Comparison of ENCODE assay signal across 1 cellular context in the genomic region with DNA sequence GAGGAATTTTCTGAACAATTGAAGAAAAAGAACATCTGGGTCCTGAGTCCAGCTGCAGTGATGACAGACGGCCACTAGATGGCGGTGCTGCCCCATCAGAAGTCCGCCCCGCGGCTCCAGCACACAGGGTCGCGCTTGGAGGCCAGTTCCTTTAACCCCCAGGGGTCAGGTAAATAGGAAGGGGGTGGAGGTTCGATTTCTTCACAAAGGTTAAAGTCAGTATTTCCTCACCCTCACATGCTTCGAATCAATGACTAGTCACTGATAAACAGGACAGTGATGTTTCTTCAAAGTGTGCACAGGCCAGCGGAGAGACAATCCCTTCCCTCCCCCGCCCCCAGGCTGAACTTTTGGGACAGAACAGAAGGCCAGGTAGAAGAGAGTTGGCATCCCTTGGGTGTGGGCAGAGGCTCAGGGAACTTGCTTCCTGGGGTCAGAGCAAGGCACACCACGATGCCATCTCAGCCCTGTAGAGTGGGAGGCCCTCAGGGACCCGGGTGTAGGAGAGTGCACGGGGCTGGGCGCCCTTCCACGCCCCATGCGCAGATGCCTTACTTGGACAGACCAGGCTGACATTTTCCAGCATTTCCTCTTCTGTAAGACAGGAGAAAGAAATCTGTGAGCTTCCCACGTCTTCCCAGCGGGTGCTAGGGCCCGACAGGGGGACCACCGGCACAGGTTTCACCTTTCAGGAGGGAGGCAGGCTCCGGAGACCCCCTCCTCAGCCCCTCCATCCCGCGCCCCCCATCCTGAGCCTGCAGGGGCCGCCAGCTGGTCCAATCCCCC.
TF ChIP-seq lines count a peak whose summit lies in the region.

No MANE protein-coding gene starts in this region.

TF ChIP-seq in HepG2, 621 proteins besides CTCF, POLR2A, EP300 and RAD21 (continued from another document and continues in another):
- TF ChIP-seq MYNN (CRISPR knock-in tag; IDR thresholded peaks at IDR 0.05; ENCODE audit: low read depth) = peak; percentile 78; the same call in 1 of the 2 replicates
- TF ChIP-seq YEATS2 (CRISPR knock-in tag; IDR thresholded peaks at IDR 0.05; ENCODE audit: borderline replicate concordance) = peak; percentile 85; the same call in 1 of the 2 replicates
- TF ChIP-seq, protein P1, sequence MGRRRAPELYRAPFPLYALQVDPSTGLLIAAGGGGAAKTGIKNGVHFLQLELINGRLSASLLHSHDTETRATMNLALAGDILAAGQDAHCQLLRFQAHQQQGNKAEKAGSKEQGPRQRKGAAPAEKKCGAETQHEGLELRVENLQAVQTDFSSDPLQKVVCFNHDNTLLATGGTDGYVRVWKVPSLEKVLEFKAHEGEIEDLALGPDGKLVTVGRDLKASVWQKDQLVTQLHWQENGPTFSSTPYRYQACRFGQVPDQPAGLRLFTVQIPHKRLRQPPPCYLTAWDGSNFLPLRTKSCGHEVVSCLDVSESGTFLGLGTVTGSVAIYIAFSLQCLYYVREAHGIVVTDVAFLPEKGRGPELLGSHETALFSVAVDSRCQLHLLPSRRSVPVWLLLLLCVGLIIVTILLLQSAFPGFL (CRISPR knock-in tag; IDR thresholded peaks at IDR 0.05) = no peak
- TF ChIP-seq AGO2 (optimal IDR thresholded peaks at IDR 0.05; ENCODE audit: low read depth, low read length) = no peak
- peak; percentile 80 for TF ChIP-seq REL (CRISPR knock-in tag; conservative IDR thresholded peaks at IDR 0.05)
- TF ChIP-seq, protein P2, sequence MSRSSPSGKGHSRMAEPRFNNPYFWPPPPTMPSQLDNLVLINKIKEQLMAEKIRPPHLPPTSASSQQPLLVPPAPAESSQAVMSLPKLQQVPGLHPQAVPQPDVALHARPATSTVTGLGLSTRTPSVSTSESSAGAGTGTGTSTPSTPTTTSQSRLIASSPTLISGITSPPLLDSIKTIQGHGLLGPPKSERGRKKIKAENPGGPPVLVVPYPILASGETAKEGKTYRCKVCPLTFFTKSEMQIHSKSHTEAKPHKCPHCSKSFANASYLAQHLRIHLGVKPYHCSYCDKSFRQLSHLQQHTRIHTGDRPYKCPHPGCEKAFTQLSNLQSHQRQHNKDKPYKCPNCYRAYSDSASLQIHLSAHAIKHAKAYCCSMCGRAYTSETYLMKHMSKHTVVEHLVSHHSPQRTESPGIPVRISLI (CRISPR knock-in tag; IDR thresholded peaks at IDR 0.05; ENCODE audit: borderline replicate concordance) = peak; percentile 75
- peak; percentile 76; the same call in 1 of the 2 replicates for TF ChIP-seq ZNF724P (CRISPR knock-in tag; IDR thresholded peaks at IDR 0.05; ENCODE audit: borderline replicate concordance)
- TF ChIP-seq, protein P3, sequence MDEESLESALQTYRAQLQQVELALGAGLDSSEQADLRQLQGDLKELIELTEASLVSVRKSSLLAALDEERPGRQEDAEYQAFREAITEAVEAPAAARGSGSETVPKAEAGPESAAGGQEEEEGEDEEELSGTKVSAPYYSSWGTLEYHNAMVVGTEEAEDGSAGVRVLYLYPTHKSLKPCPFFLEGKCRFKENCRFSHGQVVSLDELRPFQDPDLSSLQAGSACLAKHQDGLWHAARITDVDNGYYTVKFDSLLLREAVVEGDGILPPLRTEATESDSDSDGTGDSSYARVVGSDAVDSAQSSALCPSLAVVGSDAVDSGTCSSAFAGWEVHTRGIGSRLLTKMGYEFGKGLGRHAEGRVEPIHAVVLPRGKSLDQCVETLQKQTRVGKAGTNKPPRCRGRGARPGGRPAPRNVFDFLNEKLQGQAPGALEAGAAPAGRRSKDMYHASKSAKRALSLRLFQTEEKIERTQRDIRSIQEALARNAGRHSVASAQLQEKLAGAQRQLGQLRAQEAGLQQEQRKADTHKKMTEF (CRISPR knock-in tag; IDR thresholded peaks at IDR 0.05) = peak; percentile 99
- TF ChIP-seq HDAC1 (CRISPR knock-in tag; IDR thresholded peaks at IDR 0.05) = peak; percentile 97
- TF ChIP-seq SMAD3 (CRISPR knock-in tag; IDR thresholded peaks at IDR 0.05) = peak; percentile 99
- peak; percentile 37; the same call in 1 of the 2 replicates for TF ChIP-seq HCFC1 (IDR thresholded peaks at IDR 0.05; ENCODE audit: low read depth, low read length)
- TF ChIP-seq NRL (CRISPR knock-in tag; IDR thresholded peaks at IDR 0.05; ENCODE audit: borderline replicate concordance) = peak; percentile 89; the same call in 1 of the 2 replicates
- TF ChIP-seq TCF7 (IDR thresholded peaks at IDR 0.05; ENCODE audit: low read depth) = peak; percentile 96
- peak; percentile 45; the same call in 1 of the 2 replicates for TF ChIP-seq RFX3 (CRISPR knock-in tag; IDR thresholded peaks at IDR 0.05)
- TF ChIP-seq ZNF737 (CRISPR knock-in tag; IDR thresholded peaks at IDR 0.05; ENCODE audit: borderline replicate concordance) = peak; percentile 86; the same call in 1 of the 2 replicates
- TF ChIP-seq ZNF616 (CRISPR knock-in tag; IDR thresholded peaks at IDR 0.05; ENCODE audit: low read depth) = peak; percentile 49; the same call in 1 of the 2 replicates
- TF ChIP-seq, protein P4, sequence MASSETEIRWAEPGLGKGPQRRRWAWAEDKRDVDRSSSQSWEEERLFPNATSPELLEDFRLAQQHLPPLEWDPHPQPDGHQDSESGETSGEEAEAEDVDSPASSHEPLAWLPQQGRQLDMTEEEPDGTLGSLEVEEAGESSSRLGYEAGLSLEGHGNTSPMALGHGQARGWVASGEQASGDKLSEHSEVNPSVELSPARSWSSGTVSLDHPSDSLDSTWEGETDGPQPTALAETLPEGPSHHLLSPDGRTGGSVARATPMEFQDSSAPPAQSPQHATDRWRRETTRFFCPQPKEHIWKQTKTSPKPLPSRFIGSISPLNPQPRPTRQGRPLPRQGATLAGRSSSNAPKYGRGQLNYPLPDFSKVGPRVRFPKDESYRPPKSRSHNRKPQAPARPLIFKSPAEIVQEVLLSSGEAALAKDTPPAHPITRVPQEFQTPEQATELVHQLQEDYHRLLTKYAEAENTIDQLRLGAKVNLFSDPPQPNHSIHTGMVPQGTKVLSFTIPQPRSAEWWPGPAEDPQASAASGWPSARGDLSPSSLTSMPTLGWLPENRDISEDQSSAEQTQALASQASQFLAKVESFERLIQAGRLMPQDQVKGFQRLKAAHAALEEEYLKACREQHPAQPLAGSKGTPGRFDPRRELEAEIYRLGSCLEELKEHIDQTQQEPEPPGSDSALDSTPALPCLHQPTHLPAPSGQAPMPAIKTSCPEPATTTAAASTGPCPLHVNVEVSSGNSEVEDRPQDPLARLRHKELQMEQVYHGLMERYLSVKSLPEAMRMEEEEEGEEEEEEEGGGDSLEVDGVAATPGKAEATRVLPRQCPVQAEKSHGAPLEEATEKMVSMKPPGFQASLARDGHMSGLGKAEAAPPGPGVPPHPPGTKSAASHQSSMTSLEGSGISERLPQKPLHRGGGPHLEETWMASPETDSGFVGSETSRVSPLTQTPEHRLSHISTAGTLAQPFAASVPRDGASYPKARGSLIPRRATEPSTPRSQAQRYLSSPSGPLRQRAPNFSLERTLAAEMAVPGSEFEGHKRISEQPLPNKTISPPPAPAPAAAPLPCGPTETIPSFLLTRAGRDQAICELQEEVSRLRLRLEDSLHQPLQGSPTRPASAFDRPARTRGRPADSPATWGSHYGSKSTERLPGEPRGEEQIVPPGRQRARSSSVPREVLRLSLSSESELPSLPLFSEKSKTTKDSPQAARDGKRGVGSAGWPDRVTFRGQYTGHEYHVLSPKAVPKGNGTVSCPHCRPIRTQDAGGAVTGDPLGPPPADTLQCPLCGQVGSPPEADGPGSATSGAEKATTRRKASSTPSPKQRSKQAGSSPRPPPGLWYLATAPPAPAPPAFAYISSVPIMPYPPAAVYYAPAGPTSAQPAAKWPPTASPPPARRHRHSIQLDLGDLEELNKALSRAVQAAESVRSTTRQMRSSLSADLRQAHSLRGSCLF (CRISPR knock-in tag; IDR thresholded peaks at IDR 0.05; ENCODE audit: borderline replicate concordance) = 0 out of 2 replicates have a peak, but pooled peaks have one; percentile 1
- TF ChIP-seq ZNF7 (CRISPR knock-in tag; IDR thresholded peaks at IDR 0.05) = no peak
- 0 out of 2 replicates have a peak, but pooled peaks have one; percentile 37 for TF ChIP-seq MZF1 (CRISPR knock-in tag; IDR thresholded peaks at IDR 0.05; ENCODE audit: borderline replicate concordance)
- peak; percentile 99; the same call in 1 of the 2 replicates for TF ChIP-seq KDM4B (CRISPR knock-in tag; IDR thresholded peaks at IDR 0.05)
- TF ChIP-seq, protein P5, sequence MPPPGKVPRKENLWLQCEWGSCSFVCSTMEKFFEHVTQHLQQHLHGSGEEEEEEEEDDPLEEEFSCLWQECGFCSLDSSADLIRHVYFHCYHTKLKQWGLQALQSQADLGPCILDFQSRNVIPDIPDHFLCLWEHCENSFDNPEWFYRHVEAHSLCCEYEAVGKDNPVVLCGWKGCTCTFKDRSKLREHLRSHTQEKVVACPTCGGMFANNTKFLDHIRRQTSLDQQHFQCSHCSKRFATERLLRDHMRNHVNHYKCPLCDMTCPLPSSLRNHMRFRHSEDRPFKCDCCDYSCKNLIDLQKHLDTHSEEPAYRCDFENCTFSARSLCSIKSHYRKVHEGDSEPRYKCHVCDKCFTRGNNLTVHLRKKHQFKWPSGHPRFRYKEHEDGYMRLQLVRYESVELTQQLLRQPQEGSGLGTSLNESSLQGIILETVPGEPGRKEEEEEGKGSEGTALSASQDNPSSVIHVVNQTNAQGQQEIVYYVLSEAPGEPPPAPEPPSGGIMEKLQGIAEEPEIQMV (CRISPR knock-in tag; IDR thresholded peaks at IDR 0.05; ENCODE audit: low read depth) = peak; percentile 89; the same call in 1 of the 2 replicates
- no peak for TF ChIP-seq ZNF496 (CRISPR knock-in tag; IDR thresholded peaks at IDR 0.05; ENCODE audit: insufficient replicate concordance)
- TF ChIP-seq ZFX (CRISPR knock-in tag; IDR thresholded peaks at IDR 0.05; ENCODE audit: low read depth) = peak; percentile 66
- TF ChIP-seq ZFP62 (CRISPR knock-in tag; IDR thresholded peaks at IDR 0.05) = no peak
- TF ChIP-seq SIN3B (IDR thresholded peaks at IDR 0.05; ENCODE audit: low read length) = peak; percentile 63; the same call in 1 of the 2 replicates
- no peak; the same call in 1 of the 2 replicates for TF ChIP-seq PAX8 (CRISPR knock-in tag; IDR thresholded peaks at IDR 0.05; ENCODE audit: borderline replicate concordance)
- TF ChIP-seq, protein P6, sequence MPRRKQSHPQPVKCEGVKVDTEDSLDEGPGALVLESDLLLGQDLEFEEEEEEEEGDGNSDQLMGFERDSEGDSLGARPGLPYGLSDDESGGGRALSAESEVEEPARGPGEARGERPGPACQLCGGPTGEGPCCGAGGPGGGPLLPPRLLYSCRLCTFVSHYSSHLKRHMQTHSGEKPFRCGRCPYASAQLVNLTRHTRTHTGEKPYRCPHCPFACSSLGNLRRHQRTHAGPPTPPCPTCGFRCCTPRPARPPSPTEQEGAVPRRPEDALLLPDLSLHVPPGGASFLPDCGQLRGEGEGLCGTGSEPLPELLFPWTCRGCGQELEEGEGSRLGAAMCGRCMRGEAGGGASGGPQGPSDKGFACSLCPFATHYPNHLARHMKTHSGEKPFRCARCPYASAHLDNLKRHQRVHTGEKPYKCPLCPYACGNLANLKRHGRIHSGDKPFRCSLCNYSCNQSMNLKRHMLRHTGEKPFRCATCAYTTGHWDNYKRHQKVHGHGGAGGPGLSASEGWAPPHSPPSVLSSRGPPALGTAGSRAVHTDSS (CRISPR knock-in tag; conservative IDR thresholded peaks at IDR 0.05) = no peak
- TF ChIP-seq, protein P7, sequence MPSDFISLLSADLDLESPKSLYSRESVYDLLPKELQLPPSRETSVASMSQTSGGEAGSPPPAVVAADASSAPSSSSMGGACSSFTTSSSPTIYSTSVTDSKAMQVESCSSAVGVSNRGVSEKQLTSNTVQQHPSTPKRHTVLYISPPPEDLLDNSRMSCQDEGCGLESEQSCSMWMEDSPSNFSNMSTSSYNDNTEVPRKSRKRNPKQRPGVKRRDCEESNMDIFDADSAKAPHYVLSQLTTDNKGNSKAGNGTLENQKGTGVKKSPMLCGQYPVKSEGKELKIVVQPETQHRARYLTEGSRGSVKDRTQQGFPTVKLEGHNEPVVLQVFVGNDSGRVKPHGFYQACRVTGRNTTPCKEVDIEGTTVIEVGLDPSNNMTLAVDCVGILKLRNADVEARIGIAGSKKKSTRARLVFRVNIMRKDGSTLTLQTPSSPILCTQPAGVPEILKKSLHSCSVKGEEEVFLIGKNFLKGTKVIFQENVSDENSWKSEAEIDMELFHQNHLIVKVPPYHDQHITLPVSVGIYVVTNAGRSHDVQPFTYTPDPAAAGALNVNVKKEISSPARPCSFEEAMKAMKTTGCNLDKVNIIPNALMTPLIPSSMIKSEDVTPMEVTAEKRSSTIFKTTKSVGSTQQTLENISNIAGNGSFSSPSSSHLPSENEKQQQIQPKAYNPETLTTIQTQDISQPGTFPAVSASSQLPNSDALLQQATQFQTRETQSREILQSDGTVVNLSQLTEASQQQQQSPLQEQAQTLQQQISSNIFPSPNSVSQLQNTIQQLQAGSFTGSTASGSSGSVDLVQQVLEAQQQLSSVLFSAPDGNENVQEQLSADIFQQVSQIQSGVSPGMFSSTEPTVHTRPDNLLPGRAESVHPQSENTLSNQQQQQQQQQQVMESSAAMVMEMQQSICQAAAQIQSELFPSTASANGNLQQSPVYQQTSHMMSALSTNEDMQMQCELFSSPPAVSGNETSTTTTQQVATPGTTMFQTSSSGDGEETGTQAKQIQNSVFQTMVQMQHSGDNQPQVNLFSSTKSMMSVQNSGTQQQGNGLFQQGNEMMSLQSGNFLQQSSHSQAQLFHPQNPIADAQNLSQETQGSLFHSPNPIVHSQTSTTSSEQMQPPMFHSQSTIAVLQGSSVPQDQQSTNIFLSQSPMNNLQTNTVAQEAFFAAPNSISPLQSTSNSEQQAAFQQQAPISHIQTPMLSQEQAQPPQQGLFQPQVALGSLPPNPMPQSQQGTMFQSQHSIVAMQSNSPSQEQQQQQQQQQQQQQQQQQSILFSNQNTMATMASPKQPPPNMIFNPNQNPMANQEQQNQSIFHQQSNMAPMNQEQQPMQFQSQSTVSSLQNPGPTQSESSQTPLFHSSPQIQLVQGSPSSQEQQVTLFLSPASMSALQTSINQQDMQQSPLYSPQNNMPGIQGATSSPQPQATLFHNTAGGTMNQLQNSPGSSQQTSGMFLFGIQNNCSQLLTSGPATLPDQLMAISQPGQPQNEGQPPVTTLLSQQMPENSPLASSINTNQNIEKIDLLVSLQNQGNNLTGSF (CRISPR knock-in tag; IDR thresholded peaks at IDR 0.05) = peak; percentile 17; the same call in 1 of the 2 replicates
- TF ChIP-seq, protein P8, sequence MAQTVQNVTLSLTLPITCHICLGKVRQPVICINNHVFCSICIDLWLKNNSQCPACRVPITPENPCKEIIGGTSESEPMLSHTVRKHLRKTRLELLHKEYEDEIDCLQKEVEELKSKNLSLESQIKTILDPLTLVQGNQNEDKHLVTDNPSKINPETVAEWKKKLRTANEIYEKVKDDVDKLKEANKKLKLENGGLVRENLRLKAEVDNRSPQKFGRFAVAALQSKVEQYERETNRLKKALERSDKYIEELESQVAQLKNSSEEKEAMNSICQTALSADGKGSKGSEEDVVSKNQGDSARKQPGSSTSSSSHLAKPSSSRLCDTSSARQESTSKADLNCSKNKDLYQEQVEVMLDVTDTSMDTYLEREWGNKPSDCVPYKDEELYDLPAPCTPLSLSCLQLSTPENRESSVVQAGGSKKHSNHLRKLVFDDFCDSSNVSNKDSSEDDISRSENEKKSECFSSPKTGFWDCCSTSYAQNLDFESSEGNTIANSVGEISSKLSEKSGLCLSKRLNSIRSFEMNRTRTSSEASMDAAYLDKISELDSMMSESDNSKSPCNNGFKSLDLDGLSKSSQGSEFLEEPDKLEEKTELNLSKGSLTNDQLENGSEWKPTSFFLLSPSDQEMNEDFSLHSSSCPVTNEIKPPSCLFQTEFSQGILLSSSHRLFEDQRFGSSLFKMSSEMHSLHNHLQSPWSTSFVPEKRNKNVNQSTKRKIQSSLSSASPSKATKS (CRISPR knock-in tag; IDR thresholded peaks at IDR 0.05) = peak; percentile 97; the same call in 1 of the 2 replicates
- peak; percentile 85; the same call in 1 of the 2 replicates for TF ChIP-seq ZNF124 (CRISPR knock-in tag; IDR thresholded peaks at IDR 0.05)
- TF ChIP-seq ZNF460 (CRISPR knock-in tag; IDR thresholded peaks at IDR 0.05; ENCODE audit: borderline replicate concordance) = peak; percentile 41; the same call in 1 of the 2 replicates
